7 cellular contexts compared by ENCODE assay signal in genomic region chr18:26584745-26585144, GRCh38.
"Had no signal": no experiment of that assay in that cellular context is flagged by ENCODE, and none has a peak within 500 bp of the region (broad histone marks: within the 10 kb centered on the region; RNA-seq: fewer than 3 reads in every experiment).

No MANE protein-coding gene starts in this region.

- DNase-seq: GM23248, H7, IMR-90, KBM-7 had no signal

- ATAC-seq: HCT116 had no signal

- H3K27ac ChIP-seq: GM23248 had no signal

- H3K4me1 ChIP-seq: HAP-1 had no signal

- H3K36me3 ChIP-seq: HAP-1 had no signal

- H2AFZ ChIP-seq: GM23248 had no signal

- H3K9me3 ChIP-seq: HAP-1 had no signal

- H3K9ac ChIP-seq: GM23248 had no signal

- H3K4me3 ChIP-seq: GM23248, HAP-1 had no signal

- FAIRE-seq: HTR-8/SVneo had no signal
